Comparison of ENCODE assay signal across 27 cellular contexts in genomic region chr10:27143686-27144085, GRCh38. TPM values are rescaled to one million over a fixed set of nuclear protein-coding genes. Genes with fewer than 3 reads are reported as not detected.
DNase-seq lines count a peak whose midpoint lies in the region; ATAC-seq and TF ChIP-seq lines count a peak whose summit lies in the region.
"Had no signal": no experiment of that assay in that cellular context is flagged by ENCODE, and none has a peak within 500 bp of the region (broad histone marks: within the 10 kb centered on the region; RNA-seq: fewer than 3 reads in every experiment).

No MANE protein-coding gene starts in this region.

- H3K36me3 Mint-ChIP-seq in activated T-helper 17 cell treated with anti-CD3 and anti-CD28 coated beads, Interleukin-2, amount 50 U/mL, for 72 hours (ENCODE audit: low read depth): peaks cover 100% of the 10 kb centered on the region
- peaks cover 92% of the 10 kb centered on the region for H3K36me3 Mint-ChIP-seq in CD4-positive, alpha-beta T cell (ENCODE audit: low read depth)

- intact Hi-C loops in left colon (cut with DNase I, micrococcal nuclease): no loop called here
- intact Hi-C loops in CD4-positive, alpha-beta T cell (cut with DNase I, micrococcal nuclease): loop anchor here in 1 of 2 experiments (5.0 kb wide), 1 partner anchor 364 kb away; no protein-coding TSS in a partner anchor

- no peaks in the 10 kb centered on the region for H3K27me3 Mint-ChIP-seq in activated T-helper 17 cell treated with anti-CD3 and anti-CD28 coated beads, Interleukin-2, amount 50 U/mL, for 72 hours
- no peaks in the 10 kb centered on the region for H3K27me3 Mint-ChIP-seq in CD4-positive, alpha-beta T cell
- H3K27me3 Mint-ChIP-seq: CD4-positive, CD25-positive, alpha-beta regulatory T cell had no signal

- POLR2A ChIA-PET in CD4-positive, alpha-beta T cell (lab: Charles Lee): interaction anchor here (2.1 kb wide), 1 partner anchor 10 kb away, joined by 16 read pairs; the partner anchor contains the start of gene YME1L1

- H3K27me3 ChIP-seq in CD4-positive, alpha-beta T cell (ENCODE audit: control insufficient read depth, insufficient read depth, low read length): no peaks in the 10 kb centered on the region
- H3K27me3 ChIP-seq: BLaER1 had no signal

- H3K9me3 Mint-ChIP-seq in activated T-helper 17 cell treated with anti-CD3 and anti-CD28 coated beads, Interleukin-2, amount 50 U/mL, for 72 hours: no peaks in the 10 kb centered on the region
- H3K9me3 Mint-ChIP-seq in CD4-positive, alpha-beta T cell: no peaks in the 10 kb centered on the region
- H3K9me3 Mint-ChIP-seq: CD4-positive, CD25-positive, alpha-beta regulatory T cell had no signal

- DNase-seq in COLO829 (ENCODE audit: low spot score) (peak; percentile 24), NCI-H2227 (lab: John Stamatoyannopoulos, UW; ENCODE audit: unreplicated experiment) (peak; percentile 0), left colon (no peak), NOMO-1 treated with DMSO at 0.1 percent for 48 hours (lab: John Stamatoyannopoulos, UW; ENCODE audit: unreplicated experiment) (no peak), EL (no peak)
- no peak for DNase-seq in CD4-positive, alpha-beta T cell
- DNase-seq: CD4-positive, CD25-positive, alpha-beta regulatory T cell; COR-L47; DMS53; GDM1; KBM-7; MV-4-11; NCI-H1105 treated with DMSO at 0.1 percent for 48 hours; NCI-H146; NCI-H1930; NCI-H2107; NCI-H446 treated with DMSO at 0.1 percent for 48 hours; NCI-H526; NCI-H82; NK-92 treated with Interleukin-12 subunit alpha and Interleukin-12 subunit beta, amount 100 ng/mL, for 24 hours; SHP77 treated with DMSO at 0.1 percent for 48 hours had no signal

- peaks cover 3% of the 10 kb centered on the region for H3K4me1 Mint-ChIP-seq in activated T-helper 17 cell treated with anti-CD3 and anti-CD28 coated beads, Interleukin-2, amount 50 U/mL, for 72 hours
- peaks cover 24% of the 10 kb centered on the region for H3K4me1 Mint-ChIP-seq in CD4-positive, alpha-beta T cell (ENCODE audit: low read depth)

- CTCF ChIA-PET in CD4-positive, alpha-beta T cell (lab: Charles Lee): interaction anchor here (0.7 to 1.2 kb wide), 2 partner anchors 11 to 80 kb away, joined by 3 to 5 read pairs; partner anchors contain the start of gene YME1L1

- H3K9me3 ChIP-seq in CD4-positive, alpha-beta T cell (ENCODE audit: control insufficient read depth, low read length): no peaks in the 10 kb centered on the region
- H3K9me3 ChIP-seq: BLaER1 had no signal

- no peak overlapping the region for H3K4me3 Mint-ChIP-seq in activated T-helper 17 cell treated with anti-CD3 and anti-CD28 coated beads, Interleukin-2, amount 50 U/mL, for 72 hours
- no peak overlapping the region for H3K4me3 Mint-ChIP-seq in CD4-positive, alpha-beta T cell

- H3K27ac Mint-ChIP-seq in activated T-helper 17 cell treated with anti-CD3 and anti-CD28 coated beads, Interleukin-2, amount 50 U/mL, for 72 hours: peak overlapping the region; percentile 68
- no peak overlapping the region for H3K27ac Mint-ChIP-seq in CD4-positive, alpha-beta T cell

- no peak for ATAC-seq in activated T-helper 17 cell treated with anti-CD3 and anti-CD28 coated beads, Interleukin-2, amount 50 U/mL, for 72 hours (replicated peaks)
- ATAC-seq in left colon: peak; percentile 82
- ATAC-seq in CD4-positive, alpha-beta T cell (ENCODE audit: poor library complexity): no peak
- no peak for ATAC-seq in GM21619 (IDR thresholded peaks at IDR 0.05; ENCODE audit: unreplicated experiment)
- ATAC-seq: GM12878, Panc1 had no signal

- no peak for TF ChIP-seq CTCF in CD4-positive, alpha-beta T cell (IDR thresholded peaks at IDR 0.05)

- H3K27ac ChIP-seq in CD4-positive, alpha-beta T cell (ENCODE audit: low read depth, low read length): no peak overlapping the region
- H3K27ac ChIP-seq: BLaER1, SK-N-MC had no signal

RNA-seq across cellular contexts. Expression of gene YME1L1, which starts 10.5 kb away (rescaled TPM):
- 100 to 1,000 TPM; 111 to 123 TPM for total RNA-seq in activated T-helper 17 cell treated with anti-CD3 and anti-CD28 coated beads, Interleukin-2, amount 50 U/mL, for 72 hours
- total RNA-seq in left colon: 10 to 100 TPM; 99.3 to 99.7 TPM
- total RNA-seq in CD4-positive, alpha-beta T cell: 100 to 1,000 TPM; 152 to 157 TPM

RNA-seq across cellular contexts. Expression of gene MASTL, which starts 11.5 kb away (rescaled TPM):
- total RNA-seq in activated T-helper 17 cell treated with anti-CD3 and anti-CD28 coated beads, Interleukin-2, amount 50 U/mL, for 72 hours: 10 to 100 TPM; 31.4 to 39.9 TPM
- 1 to 10 TPM; 7.2 to 8.4 TPM for total RNA-seq in left colon
- 10 to 100 TPM; 24.2 to 25.1 TPM for total RNA-seq in CD4-positive, alpha-beta T cell

RNA-seq across cellular contexts. Expression of gene ANKRD26, which starts 43.4 kb away (rescaled TPM):
- 1 to 10 TPM; 6.2 to 9.2 TPM for total RNA-seq in activated T-helper 17 cell treated with anti-CD3 and anti-CD28 coated beads, Interleukin-2, amount 50 U/mL, for 72 hours
- total RNA-seq in left colon: 1 to 10 TPM; 4.7 to 5.3 TPM
- 1 to 10 TPM; 6.2 to 6.6 TPM for total RNA-seq in CD4-positive, alpha-beta T cell

Comparison
In these comparisons a context has a peak if more than half of its experiments do, and no peak if none do; other contexts are left out.
1. DNase-seq: peak in COLO829 (single experiment) and NCI-H2227 (single experiment); none in left colon (0 of 2), CD4-positive, alpha-beta T cell (0 of 10), NOMO-1 treated with DMSO at 0.1 percent for 48 hours (single experiment) and EL (single experiment).